In genomic region chr3:58613236-58614132, GRCh38 we compare ENCODE assay signal across 35 cellular contexts. TPM values are rescaled to one million over a fixed set of nuclear protein-coding genes. Genes with fewer than 3 reads are reported as not detected.
DNase-seq lines count a peak whose midpoint lies in the region; ATAC-seq and TF ChIP-seq lines count a peak whose summit lies in the region.
"Had no signal": no experiment of that assay in that cellular context is flagged by ENCODE, and none has a peak within 500 bp of the region (broad histone marks: within the 10 kb centered on the region; RNA-seq: fewer than 3 reads in every experiment).

No MANE protein-coding gene starts in this region.

- H3K27me3 ChIP-seq in GM23338 (ENCODE audit: insufficient read depth) (no peaks in the 10 kb centered on the region), Panc1 (ENCODE audit: control insufficient read depth, insufficient read depth, low read length) (no peaks in the 10 kb centered on the region), neural progenitor cell (no peaks in the 10 kb centered on the region)
- H3K27me3 ChIP-seq: ascending aorta, cardiac muscle cell, pancreas had no signal

- ATAC-seq in GM23338 (peak; percentile 71), Panc1 (peak; percentile 42), GM21737 (IDR thresholded peaks at IDR 0.05; ENCODE audit: unreplicated experiment) (no peak)
- ATAC-seq: activated T-cell treated with anti-CD3 and anti-CD28 coated beads, Interleukin-2, amount 50 U/mL, for 4 hours; effector memory CD8-positive, alpha-beta T cell; GM12878; pancreas; T-cell had no signal

- TF ChIP-seq CTCF in GM23338 (conservative IDR thresholded peaks at IDR 0.05; ENCODE audit: low read depth in 2 of 2) (no peak), Panc1 (IDR thresholded peaks at IDR 0.05) (no peak), neural progenitor cell (IDR thresholded peaks at IDR 0.05) (no peak)

- no peak overlapping the region for H3K27ac ChIP-seq in GM23338 (ENCODE audit: low read depth)
- no peak overlapping the region for H3K27ac ChIP-seq in Panc1 (ENCODE audit: low read length)
- no peak overlapping the region for H3K27ac ChIP-seq in neural progenitor cell
- H3K27ac ChIP-seq: ascending aorta, cardiac muscle cell, pancreas had no signal

- no peak overlapping the region for H3K4me3 Mint-ChIP-seq in GM23338
- H3K4me3 Mint-ChIP-seq in neural progenitor cell, result no peak overlapping the region
- H3K4me3 Mint-ChIP-seq: activated CD4-positive, alpha-beta T cell treated with anti-CD3 and anti-CD28 coated beads, Interleukin-2, amount 10 ng/mL, durations not matched to agents 7 days and 5 days; activated naive CD8-positive, alpha-beta T cell treated with anti-CD3 and anti-CD28 coated beads, Interleukin-2, amount 10 ng/mL, durations not matched to agents 7 days and 5 days; activated T-cell treated with anti-CD3 and anti-CD28 coated beads, Interleukin-2, amount 50 U/mL, for 4 hours; CD8-positive, alpha-beta memory T cell; effector memory CD8-positive, alpha-beta T cell; nephron progenitor cell; stimulated activated naive CD8-positive, alpha-beta T cell treated with anti-CD3 and anti-CD28 coated beads, Interleukin-15, Interleukin-2, amounts not matched to agents 100 ng/mL and 50 ng/mL, for 24 hours; T-cell had no signal

- DNase-seq in GM23338 (ENCODE audit: low spot score), result no peak
- no peak for DNase-seq in Panc1 (ENCODE audit: low read depth, low spot score)
- peak; percentile 41 for DNase-seq in fibroblast of gingiva (ENCODE audit: low read depth)
- DNase-seq in neural progenitor cell (ENCODE audit: low spot score), result no peak
- no peak for DNase-seq in DMS153 (lab: John Stamatoyannopoulos, UW)
- DNase-seq in NCI-H1694 treated with DMSO at 0.1 percent for 48 hours (lab: John Stamatoyannopoulos, UW), result no peak
- DNase-seq: activated CD4-positive, alpha-beta T cell treated with anti-CD3 and anti-CD28 coated beads, Interleukin-2, amount 10 ng/mL, durations not matched to agents 7 days and 5 days; activated gamma-delta T cell; activated naive CD8-positive, alpha-beta T cell treated with anti-CD3 and anti-CD28 coated beads, Interleukin-2, amount 10 ng/mL, durations not matched to agents 7 days and 5 days; activated T-cell treated with anti-CD3 and anti-CD28 coated beads, Interleukin-2, amount 50 U/mL, for 4 hours; CD8-positive, alpha-beta memory T cell; cortex of kidney; effector memory CD8-positive, alpha-beta T cell; erythroblast; foreskin fibroblast; head of caudate nucleus; NCI-H1092; NCI-H187; nephron progenitor cell; pancreas; retina; RPMI8226; stimulated activated CD4-positive, alpha-beta T cell treated with anti-CD3 and anti-CD28 coated beads, Interleukin-1b, Interleukin-23, amount 100 ng/mL, for 48 hours; T-cell had no signal

- H3K4me1 ChIP-seq in GM23338 (ENCODE audit: insufficient read depth) (no peaks in the 10 kb centered on the region), Panc1 (ENCODE audit: control insufficient read depth, insufficient read depth, low read length) (no peaks in the 10 kb centered on the region; the same call in 1 of the 2 replicates), neural progenitor cell (peaks cover 11% of the 10 kb centered on the region)
- H3K4me1 ChIP-seq: ascending aorta, pancreas had no signal

- H2AFZ ChIP-seq in GM23338 (peak overlapping the region; percentile 43; the same call in 1 of the 2 replicates), neural progenitor cell (replicated peaks) (no peak overlapping the region)

- intact Hi-C loops in Panc1 (cut with micrococcal nuclease; ENCODE audit: unreplicated experiment), result no loop called here

- in situ Hi-C loops in Panc1 (cut with HindIII; ENCODE audit: low pct_unique_long_range_greater_than_20kb, low sequenced_read_pairs), result no loop called here

- no TSS peak for BruUV-seq in Panc1 (replicated peaks; lab: Mats Ljungman, UMichigan)

- H3K9me2 ChIP-seq in GM23338 (ENCODE audit: insufficient read depth), result no peaks in the 10 kb centered on the region

- CTCF ChIA-PET in Panc1 (lab: Charles Lee), result no interaction called here

- H3K4me2 ChIP-seq in GM23338, result no peak overlapping the region
- no peak overlapping the region for H3K4me2 ChIP-seq in neural progenitor cell

- H3K9me3 ChIP-seq in Panc1 (ENCODE audit: control insufficient read depth, insufficient read depth, low read depth, low read length) (no peaks in the 10 kb centered on the region), neural progenitor cell (ENCODE audit: low read depth) (no peaks in the 10 kb centered on the region)
- H3K9me3 ChIP-seq: ascending aorta, pancreas had no signal

- peaks cover 6% of the 10 kb centered on the region; the same call in 2 of the 3 replicates for H3K4me1 Mint-ChIP-seq in GM23338
- H3K4me1 Mint-ChIP-seq in neural progenitor cell, result peaks cover 25% of the 10 kb centered on the region
- H3K4me1 Mint-ChIP-seq: CD8-positive, alpha-beta memory T cell; T-cell had no signal

- H3K79me2 ChIP-seq in GM23338 (replicated peaks; ENCODE audit: insufficient read depth) (no peaks in the 10 kb centered on the region), neural progenitor cell (ENCODE audit: low read depth) (no peaks in the 10 kb centered on the region)

- H3K27ac Mint-ChIP-seq in GM23338 (no peak overlapping the region), neural progenitor cell (peak overlapping the region; percentile 21)
- H3K27ac Mint-ChIP-seq: activated CD4-positive, alpha-beta T cell treated with anti-CD3 and anti-CD28 coated beads, Interleukin-2, amount 10 ng/mL, durations not matched to agents 7 days and 5 days; activated naive CD8-positive, alpha-beta T cell treated with anti-CD3 and anti-CD28 coated beads, Interleukin-2, amount 10 ng/mL, durations not matched to agents 7 days and 5 days; CD8-positive, alpha-beta memory T cell; effector memory CD8-positive, alpha-beta T cell; stimulated activated naive CD8-positive, alpha-beta T cell treated with anti-CD3 and anti-CD28 coated beads, Interleukin-15, Interleukin-2, amounts not matched to agents 100 ng/mL and 50 ng/mL, for 24 hours; T-cell had no signal

- H3K27me3 Mint-ChIP-seq in GM23338 (ENCODE audit: insufficient read depth, low read depth, poor library complexity), result peaks cover 10% of the 10 kb centered on the region
- peaks cover 17% of the 10 kb centered on the region for H3K27me3 Mint-ChIP-seq in neural progenitor cell (ENCODE audit: insufficient read depth, low read depth)

- POLR2A ChIA-PET in Panc1 (lab: Charles Lee), result no interaction called here

- H3K36me3 Mint-ChIP-seq in GM23338 (ENCODE audit: low read depth) (no peaks in the 10 kb centered on the region), neural progenitor cell (no peaks in the 10 kb centered on the region)
- H3K36me3 Mint-ChIP-seq: activated naive CD8-positive, alpha-beta T cell treated with anti-CD3 and anti-CD28 coated beads, Interleukin-2, amount 10 ng/mL, durations not matched to agents 7 days and 5 days; CD8-positive, alpha-beta memory T cell; T-cell had no signal

- H4K20me1 ChIP-seq in GM23338 (replicated peaks; ENCODE audit: insufficient read depth), result no peaks in the 10 kb centered on the region
- H4K20me1 ChIP-seq in neural progenitor cell (ENCODE audit: low read depth), result no peaks in the 10 kb centered on the region

- no peaks in the 10 kb centered on the region for H3F3A ChIP-seq in GM23338 (replicated peaks; ENCODE audit: low read depth)
- H3F3A ChIP-seq in neural progenitor cell (ENCODE audit: low read depth), result peaks cover 14% of the 10 kb centered on the region

- H3K9me3 Mint-ChIP-seq in GM23338 (no peaks in the 10 kb centered on the region), neural progenitor cell (no peaks in the 10 kb centered on the region)
- H3K9me3 Mint-ChIP-seq: activated CD4-positive, alpha-beta T cell treated with anti-CD3 and anti-CD28 coated beads, Interleukin-2, amount 10 ng/mL, durations not matched to agents 7 days and 5 days; activated naive CD8-positive, alpha-beta T cell treated with anti-CD3 and anti-CD28 coated beads, Interleukin-2, amount 10 ng/mL, durations not matched to agents 7 days and 5 days; activated T-cell treated with anti-CD3 and anti-CD28 coated beads, Interleukin-2, amount 50 U/mL, for 4 hours; CD8-positive, alpha-beta memory T cell; effector memory CD8-positive, alpha-beta T cell; nephron progenitor cell; stimulated activated naive CD8-positive, alpha-beta T cell treated with anti-CD3 and anti-CD28 coated beads, Interleukin-15, Interleukin-2, amounts not matched to agents 100 ng/mL and 50 ng/mL, for 24 hours; T-cell had no signal

- no peak overlapping the region for H3K9ac ChIP-seq in neural progenitor cell

- H3K4me3 ChIP-seq in GM23338 (no peak overlapping the region), Panc1 (ENCODE audit: low read depth in 2 of 2, low read length in 2 of 2) (no peak overlapping the region), neural progenitor cell (no peak overlapping the region)
- H3K4me3 ChIP-seq: ascending aorta, cardiac muscle cell, GM12878, lung, pancreas had no signal

- H3K36me3 ChIP-seq in GM23338 (ENCODE audit: insufficient read depth), result no peaks in the 10 kb centered on the region
- no peaks in the 10 kb centered on the region for H3K36me3 ChIP-seq in Panc1 (ENCODE audit: control insufficient read depth, insufficient read depth, low read length)
- H3K36me3 ChIP-seq in neural progenitor cell, result no peaks in the 10 kb centered on the region
- H3K36me3 ChIP-seq: ascending aorta, cardiac muscle cell, pancreas had no signal

TF ChIP-seq in GM23338, 12 proteins besides CTCF, POLR2A, EP300 and RAD21 (continues in another document):
- TF ChIP-seq EZH2phosphoT487 (IDR thresholded peaks at IDR 0.05; ENCODE audit: unreplicated experiment) (no peak), CREB1 (CRISPR knock-in tag; IDR thresholded peaks at IDR 0.05; ENCODE audit: low read depth) (no peak), EZH2 (IDR thresholded peaks at IDR 0.05; ENCODE audit: low read depth, unreplicated experiment) (no peak), JUNB (IDR thresholded peaks at IDR 0.05; ENCODE audit: unreplicated experiment) (no peak), STAT1 (IDR thresholded peaks at IDR 0.05; ENCODE audit: unreplicated experiment) (no peak)

RNA-seq across cellular contexts. Expression of gene FAM107A, which starts 36.3 kb away (rescaled TPM):
- 0.89 and 1.0 TPM in 2 replicates for total RNA-seq in GM23338 (2014; rRNA removed; shearing (Covaris generic))
- 0.61 and 1.1 TPM in 2 replicates for polyA plus RNA-seq in GM23338 (2016; fragmentation: Nextera tagmentation; extraction: Ambion mirVana)
- total RNA-seq in Panc1 (2021; ENCODE audit: unreplicated experiment), result 0.08 TPM
- 0.25 TPM for polyA plus RNA-seq in Panc1 (2012; ENCODE audit: insufficient read length)
- total RNA-seq in neural progenitor cell (ENCODE audit: low replicate concordance), result 0.11 and 0.71 TPM in 2 replicates
- total RNA-seq: activated CD4-positive, alpha-beta T cell treated with anti-CD3 and anti-CD28 coated beads, Interleukin-2, amount 10 ng/mL, durations not matched to agents 7 days and 5 days; activated naive CD8-positive, alpha-beta T cell treated with anti-CD3 and anti-CD28 coated beads, Interleukin-2, amount 10 ng/mL, durations not matched to agents 7 days and 5 days; activated T-cell treated with anti-CD3 and anti-CD28 coated beads, Interleukin-2, amount 50 U/mL, for 4 hours; cardiac muscle cell; CD8-positive, alpha-beta memory T cell; GM12878; mononuclear cell; SK-MEL-5 had no signal
- polyA plus RNA-seq: cardiac muscle cell; CD8-positive, alpha-beta memory T cell; GM12878 had no signal

RNA-seq across cellular contexts. Expression of gene FAM3D, which starts 53.1 kb away (rescaled TPM):
- not detected in 2 replicates for total RNA-seq in GM23338 (2014; rRNA removed; shearing (Covaris generic))
- polyA plus RNA-seq in GM23338 (2016; fragmentation: Nextera tagmentation; extraction: Ambion mirVana), result 0.26 TPM in 1 of 2 replicates, not detected in the other
- total RNA-seq in Panc1 (2021; ENCODE audit: unreplicated experiment), result not detected
- not detected for polyA plus RNA-seq in Panc1 (2012; ENCODE audit: insufficient read length)
- 0.11 and 0.15 TPM in 2 replicates for total RNA-seq in neural progenitor cell (ENCODE audit: low replicate concordance)
- total RNA-seq: activated CD4-positive, alpha-beta T cell treated with anti-CD3 and anti-CD28 coated beads, Interleukin-2, amount 10 ng/mL, durations not matched to agents 7 days and 5 days; activated naive CD8-positive, alpha-beta T cell treated with anti-CD3 and anti-CD28 coated beads, Interleukin-2, amount 10 ng/mL, durations not matched to agents 7 days and 5 days; activated T-cell treated with anti-CD3 and anti-CD28 coated beads, Interleukin-2, amount 50 U/mL, for 4 hours; ascending aorta; CD8-positive, alpha-beta memory T cell; GM12878; kidney epithelial cell; mononuclear cell; NCI-H460; SK-MEL-5 had no signal
- polyA plus RNA-seq: BJ; cardiac muscle cell; CD8-positive, alpha-beta memory T cell had no signal
